In genomic region chr11:11622772-11623531, GRCh38 we compare ENCODE assay signal across 12 cellular contexts. TPM values are rescaled to one million over a fixed set of nuclear protein-coding genes. Genes with fewer than 3 reads are reported as not detected.
DNase-seq lines count a peak whose midpoint lies in the region; ATAC-seq and TF ChIP-seq lines count a peak whose summit lies in the region.
"Had no signal": no experiment of that assay in that cellular context is flagged by ENCODE, and none has a peak within 500 bp of the region (broad histone marks: within the 10 kb centered on the region; RNA-seq: fewer than 3 reads in every experiment).

No MANE protein-coding gene starts in this region.

- H3K4me3 ChIP-seq in heart right ventricle (no peak overlapping the region), testis (no peak overlapping the region)

- peaks cover 3% of the 10 kb centered on the region for H3K4me1 Mint-ChIP-seq in activated T-helper 1 cell treated with anti-CD3 and anti-CD28 coated beads, Interleukin-12 subunit alpha, Interleukin-12 subunit beta, Interleukin-2, Interleukin-4 antibody, amounts not matched to agents 30 ng/mL and 10 ng/mL and 1 ng/mL, durations not matched to agents 14 hours and 24 hours and 36 hours (ENCODE audit: low read depth)
- H3K4me1 Mint-ChIP-seq in naive B cell = peaks cover 0 to 22% (median 7%) of the 10 kb centered on the region in 3 donors

- H3K9me3 Mint-ChIP-seq in activated T-helper 1 cell treated with anti-CD3 and anti-CD28 coated beads, Interleukin-12 subunit alpha, Interleukin-12 subunit beta, Interleukin-2, Interleukin-4 antibody, amounts not matched to agents 30 ng/mL and 10 ng/mL and 1 ng/mL, durations not matched to agents 14 hours and 24 hours and 36 hours = no peaks in the 10 kb centered on the region
- peaks cover 0 to 3% (median 2%) of the 10 kb centered on the region in 7 donors for H3K9me3 Mint-ChIP-seq in naive B cell

- H3K27me3 ChIP-seq in heart right ventricle = peaks cover 0 to 37% (median 0%) of the 10 kb centered on the region in 7 donors
- no peaks in the 10 kb centered on the region for H3K27me3 ChIP-seq in testis

- H3K27ac ChIP-seq in heart right ventricle (peak overlapping the region in 6 of 10 donors; percentile 11 to 50 (median 38)), testis (peak overlapping the region in 1 of 2 donors; percentile 44)

- TF ChIP-seq CTCF in heart right ventricle (IDR thresholded peaks at IDR 0.05) = no peak
- TF ChIP-seq CTCF in testis (IDR thresholded peaks at IDR 0.05) = no peak

- H3K27me3 Mint-ChIP-seq in activated T-helper 1 cell treated with anti-CD3 and anti-CD28 coated beads, Interleukin-12 subunit alpha, Interleukin-12 subunit beta, Interleukin-2, Interleukin-4 antibody, amounts not matched to agents 30 ng/mL and 10 ng/mL and 1 ng/mL, durations not matched to agents 14 hours and 24 hours and 36 hours (ENCODE audit: insufficient read depth) = peaks cover 49% of the 10 kb centered on the region
- H3K27me3 Mint-ChIP-seq in naive B cell = peaks cover 43 to 72% (median 45%) of the 10 kb centered on the region in 3 donors

- intact Hi-C loops in heart right ventricle (cut with DNase I) (loop anchor here in 6 of 10 donors (5.0 to 10.0 kb wide), 8 partner anchors 86 to 688 kb away; no protein-coding TSS in a partner anchor), cardiac septum (cut with DNase I) (loop anchor here (5.0 kb wide), 4 partner anchors 41 to 164 kb away; no protein-coding TSS in a partner anchor), testis (cut with DNase I; ENCODE audit: low total_unique reads) (no loop called here)
- intact Hi-C loops in activated T-helper 1 cell treated with anti-CD3 and anti-CD28 coated beads, Interleukin-12 subunit alpha, Interleukin-12 subunit beta, Interleukin-2, Interleukin-4 antibody, amounts not matched to agents 30 ng/mL and 10 ng/mL and 1 ng/mL, durations not matched to agents 14 hours and 24 hours and 36 hours (cut with micrococcal nuclease) = loop anchor here (5.0 to 10.0 kb wide), 3 partner anchors 219 to 871 kb away; partner anchors contain the start of genes CTR9 and USP47

- WGBS in heart right ventricle, 2 donors = 73 to 76% methylated on average over 8 of the region's 8 CpGs
- WGBS in testis, 2 donors = 45 to 47% methylated on average over 8 of the region's 8 CpGs

- H3K36me3 Mint-ChIP-seq in activated T-helper 1 cell treated with anti-CD3 and anti-CD28 coated beads, Interleukin-12 subunit alpha, Interleukin-12 subunit beta, Interleukin-2, Interleukin-4 antibody, amounts not matched to agents 30 ng/mL and 10 ng/mL and 1 ng/mL, durations not matched to agents 14 hours and 24 hours and 36 hours (ENCODE audit: low read depth) = peaks cover 2% of the 10 kb centered on the region
- H3K36me3 Mint-ChIP-seq in naive B cell = no peaks in the 10 kb centered on the region

- H3K27ac Mint-ChIP-seq in activated T-helper 1 cell treated with anti-CD3 and anti-CD28 coated beads, Interleukin-12 subunit alpha, Interleukin-12 subunit beta, Interleukin-2, Interleukin-4 antibody, amounts not matched to agents 30 ng/mL and 10 ng/mL and 1 ng/mL, durations not matched to agents 14 hours and 24 hours and 36 hours = no peak overlapping the region
- no peak overlapping the region for H3K27ac Mint-ChIP-seq in naive B cell

- TF ChIP-seq POLR2A in testis (IDR thresholded peaks at IDR 0.05) = no peak

- ATAC-seq in heart right ventricle (peak in 1 of 8 donors; percentile 11), naive B cell (ENCODE audit: low read depth in 2 of 2) (no peak), HG03521 (IDR thresholded peaks at IDR 0.05; ENCODE audit: unreplicated experiment) (no peak)

- H3K9me3 ChIP-seq in heart right ventricle (no peaks in the 10 kb centered on the region), testis (no peaks in the 10 kb centered on the region)
- H3K9me3 ChIP-seq: heart left ventricle had no signal

- H3K36me3 ChIP-seq in heart right ventricle = no peaks in the 10 kb centered on the region
- no peaks in the 10 kb centered on the region for H3K36me3 ChIP-seq in testis (ENCODE audit: low read depth, missing control alignments)
- H3K36me3 ChIP-seq: heart left ventricle had no signal

- H3K4me1 ChIP-seq in heart right ventricle (peaks cover 0 to 46% (median 15%) of the 10 kb centered on the region in 9 donors), testis (peaks cover 3% of the 10 kb centered on the region)

- peak overlapping the region; percentile 2 for H3K4me3 Mint-ChIP-seq in activated T-helper 1 cell treated with anti-CD3 and anti-CD28 coated beads, Interleukin-12 subunit alpha, Interleukin-12 subunit beta, Interleukin-2, Interleukin-4 antibody, amounts not matched to agents 30 ng/mL and 10 ng/mL and 1 ng/mL, durations not matched to agents 14 hours and 24 hours and 36 hours
- peak overlapping the region in 7 of 8 donors; percentile 14 to 75 (median 30) for H3K4me3 Mint-ChIP-seq in naive B cell

- DNase-seq in heart right ventricle (no peak), cardiac septum (ENCODE audit: low spot score) (no peak), naive B cell (no peak), HUDEP-2 (lab: John Stamatoyannopoulos, UW; ENCODE audit: unreplicated experiment in 76 of 76) (no peak), testis (no peak), NCI-H1694 treated with DMSO at 0.1 percent for 48 hours (lab: John Stamatoyannopoulos, UW) (no peak)
- DNase-seq in activated T-helper 1 cell treated with anti-CD3 and anti-CD28 coated beads, Interleukin-12 subunit alpha, Interleukin-12 subunit beta, Interleukin-2, Interleukin-4 antibody, amounts not matched to agents 30 ng/mL and 10 ng/mL and 1 ng/mL, durations not matched to agents 14 hours and 24 hours and 36 hours (ENCODE audit: low spot score) = no peak
- DNase-seq: AML-193; effector CD4-positive, alpha-beta T cell; trophoblast cell had no signal

RNA-seq across cellular contexts. Expression of gene GALNT18, which starts 1.1 kb away (rescaled TPM):
- total RNA-seq in heart right ventricle (10 to 100 TPM in 9 of 10 donors, 1 to 10 TPM in 1; 9.8 to 29.0 (median 15.6) TPM), cardiac septum (23.2 TPM), testis (100 to 1,000 TPM in 1 of 2 donors, 10 to 100 TPM in 1; 73.9 to 106 TPM)
- polyA plus RNA-seq in heart right ventricle (10 to 100 TPM in 1 of 2 donors, 1 to 10 TPM in 1; 7.0 to 28.8 TPM), naive B cell (ENCODE audit: low read depth in 6 of 6) (not detected), testis (ENCODE audit: insufficient read depth, low read depth, low replicate concordance) (39.2 TPM)
- 5.3 and 5.7 TPM in 2 replicates for total RNA-seq in activated T-helper 1 cell treated with anti-CD3 and anti-CD28 coated beads, Interleukin-12 subunit alpha, Interleukin-12 subunit beta, Interleukin-2, Interleukin-4 antibody, amounts not matched to agents 30 ng/mL and 10 ng/mL and 1 ng/mL, durations not matched to agents 14 hours and 24 hours and 36 hours
